22 cellular contexts compared by ENCODE assay signal in genomic region chr6:1124885-1125284, GRCh38.
"Had no signal": no experiment of that assay in that cellular context is flagged by ENCODE, and none has a peak within 500 bp of the region (broad histone marks: within the 10 kb centered on the region; RNA-seq: fewer than 3 reads in every experiment).

No MANE protein-coding gene starts in this region.

- H3K4me2 ChIP-seq: SK-N-SH had no signal

- H3K9me3 ChIP-seq: SK-N-SH had no signal

- ATAC-seq: Panc1, PC-3 had no signal

- DNase-seq: KBM-7, MV-4-11, NCI-H1048, NCI-H1105, NCI-H1417, NCI-H1436 treated with DMSO at 0.1 percent for 48 hours, NCI-H1694 treated with DMSO at 0.1 percent for 48 hours, NCI-H1930, NCI-H2081, NCI-H2107, NCI-H345, NCI-H524, NCI-H526 treated with DMSO at 0.1 percent for 48 hours, NCI-H748 treated with DMSO at 0.1 percent for 48 hours, PC-3, SHP77, SK-N-SH, SW 1271 had no signal

- FAIRE-seq: HTR-8/SVneo had no signal

- H3K27ac ChIP-seq: HL-60, RWPE1 had no signal
